8 cellular contexts compared by ENCODE assay signal in the genomic region with DNA sequence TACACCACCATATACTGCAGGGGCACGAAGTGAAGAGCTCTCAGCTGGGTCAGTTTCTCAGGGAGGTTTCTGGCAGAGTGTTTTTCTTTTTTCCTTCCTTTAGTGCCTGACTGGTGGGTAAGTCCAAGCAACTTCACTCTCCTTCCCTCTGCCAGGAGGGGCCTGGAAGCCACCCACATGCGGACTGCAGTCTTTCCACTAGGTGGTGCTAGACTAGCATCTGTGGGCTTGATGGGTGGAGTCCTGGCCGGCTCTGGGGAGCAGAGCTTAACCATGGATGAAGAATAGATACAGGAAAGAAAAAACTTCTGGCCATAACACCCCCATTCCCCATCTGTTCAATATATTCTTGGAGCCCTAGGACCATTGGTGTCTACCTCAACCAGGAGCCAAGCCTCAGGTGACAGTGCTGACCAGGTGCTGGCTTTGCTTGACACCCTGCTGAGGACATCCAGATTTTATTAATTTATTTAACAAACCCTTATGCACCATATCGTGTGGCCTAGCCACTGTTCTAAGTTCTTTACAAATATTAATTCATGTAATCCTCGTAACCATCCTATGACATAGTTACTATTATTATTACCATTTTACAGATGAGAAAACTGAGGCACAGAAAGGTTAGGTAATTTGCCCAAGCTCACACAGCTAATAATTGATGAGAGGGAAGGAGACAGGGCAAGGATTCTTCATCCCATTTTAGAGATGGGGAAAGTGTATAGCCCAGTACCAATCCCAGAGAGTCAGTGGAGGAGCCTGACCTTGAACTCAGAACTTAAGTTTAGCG.
A peak's percentile ranks its signal among the peaks of the same experiment; 100 is the strongest.
DNase-seq lines count a peak whose midpoint lies in the region; ATAC-seq and TF ChIP-seq lines count a peak whose summit lies in the region.

No MANE protein-coding gene starts in this region.

- ATAC-seq in left cardiac atrium: peak in 1 of 2 donors; percentile 81
- ATAC-seq in Right ventricle myocardium superior (ENCODE audit: poor library complexity): no peak
- no peak for ATAC-seq in thoracic aorta (ENCODE audit: insufficient number of reproducible peaks, low FRiP score, low read depth)
- no peak for ATAC-seq in GM18858 (IDR thresholded peaks at IDR 0.05; ENCODE audit: unreplicated experiment)

- DNase-seq in left cardiac atrium (peak; percentile 29), Right ventricle myocardium superior (no peak), NCI-H1092 (lab: John Stamatoyannopoulos, UW) (peak; percentile 81), SK-N-MC (ENCODE audit: low read depth, low spot score) (peak; percentile 40), lung microvascular endothelial cell (ENCODE audit: low read depth in 2 of 2) (peak; percentile 65 to 67), thoracic aorta (ENCODE audit: low spot score) (no peak)
- DNase-seq in central memory CD4-positive, alpha-beta T cell: peak; percentile 17

- no peaks in the 10 kb centered on the region for H3K9me3 ChIP-seq in SK-N-MC (ENCODE audit: low read depth, low read length)
- H3K9me3 ChIP-seq in thoracic aorta: no peaks in the 10 kb centered on the region

- no peak overlapping the region for H3K27ac ChIP-seq in SK-N-MC
- no peak overlapping the region for H3K27ac ChIP-seq in thoracic aorta

- intact Hi-C loops in left cardiac atrium (cut with DNase I): no loop called here
- intact Hi-C loops in Right ventricle myocardium superior (cut with DNase I): no loop called here

- peak; percentile 22 for TF ChIP-seq CTCF in thoracic aorta (IDR thresholded peaks at IDR 0.05)

- no peaks in the 10 kb centered on the region for H3K4me1 ChIP-seq in thoracic aorta (ENCODE audit: control insufficient read depth in 1 of 2, low read depth in 2 of 2)

- H3K36me3 ChIP-seq in SK-N-MC (ENCODE audit: insufficient read depth, low read length): no peaks in the 10 kb centered on the region
- H3K36me3 ChIP-seq in thoracic aorta: no peaks in the 10 kb centered on the region

- no peak overlapping the region for H3K9ac ChIP-seq in SK-N-MC (ENCODE audit: insufficient read length)

- no peak overlapping the region for H3K4me3 ChIP-seq in SK-N-MC
- no peak overlapping the region for H3K4me3 ChIP-seq in thoracic aorta

- no peaks in the 10 kb centered on the region for H3K27me3 ChIP-seq in thoracic aorta (replicated peaks; ENCODE audit: insufficient read depth)

Comparison
In these comparisons a context has a peak if more than half of its experiments do, and no peak if none do; other contexts are left out.
1. DNase-seq: peak in left cardiac atrium (single experiment), NCI-H1092 (single experiment), SK-N-MC (single experiment), central memory CD4-positive, alpha-beta T cell (single experiment) and lung microvascular endothelial cell (2 of 2); none in Right ventricle myocardium superior (single experiment) and thoracic aorta (single experiment).